ENCODE assay signal across 9 cellular contexts in the genomic region with DNA sequence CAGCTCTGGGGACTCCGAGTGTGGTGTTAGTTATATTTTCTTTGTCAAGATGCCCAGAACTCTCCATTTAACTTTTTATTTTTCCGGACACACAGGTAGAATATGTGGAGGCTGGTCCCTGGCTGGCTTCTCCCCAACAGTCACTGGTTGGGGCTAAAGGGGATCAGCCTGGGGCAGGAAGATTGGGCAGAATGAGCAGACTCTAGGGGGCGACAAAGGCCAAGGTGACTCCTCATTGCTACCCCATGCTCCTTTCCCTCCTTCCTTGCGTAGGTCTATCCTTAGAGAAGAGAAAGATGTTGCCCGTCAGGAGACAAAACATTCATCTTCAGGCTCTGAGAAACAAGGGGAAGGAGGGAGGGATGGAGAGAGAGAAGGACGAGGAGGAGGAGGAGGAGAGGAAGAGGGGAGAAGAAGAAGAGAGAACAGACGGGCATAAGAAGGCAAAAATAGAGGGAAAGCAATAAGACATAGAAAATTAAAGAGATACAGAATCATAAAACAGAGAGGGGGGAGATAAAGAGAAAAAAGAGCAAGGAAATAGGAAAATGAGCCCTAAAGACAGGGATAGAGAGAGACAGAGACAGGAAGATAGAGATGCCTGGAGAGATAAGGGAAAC.
DNase-seq lines count a peak whose midpoint lies in the region; ATAC-seq and TF ChIP-seq lines count a peak whose summit lies in the region.
"Had no signal": no experiment of that assay in that cellular context is flagged by ENCODE, and none has a peak within 500 bp of the region (broad histone marks: within the 10 kb centered on the region; RNA-seq: fewer than 3 reads in every experiment).

No MANE protein-coding gene starts in this region.

- H3K4me1 Mint-ChIP-seq in GM23338, result peaks cover 34% of the 10 kb centered on the region
- H3K4me1 Mint-ChIP-seq in natural killer cell treated with Interleukin-12 subunit alpha and Interleukin-12 subunit beta and Interleukin-15 and Interleukin-18, amount 100 ng/mL, for 72 hours (ENCODE audit: low read depth in 2 of 2), result no peaks in the 10 kb centered on the region
- H3K4me1 Mint-ChIP-seq: activated CD4-positive, alpha-beta T cell treated with anti-CD3 and anti-CD28 coated beads, Interleukin-2, amount 10 ng/mL, durations not matched to agents 24 days and 14 days had no signal

- H3K4me2 ChIP-seq in GM23338, result no peak overlapping the region

- no peaks in the 10 kb centered on the region for H3K9me3 ChIP-seq in SJCRH30 (replicated peaks)

- CTCF ChIA-PET in BJ (lab: Yijun Ruan, JAX), result interaction anchor here (1.0 to 2.7 kb wide), 6 partner anchors 15 to 199 kb away, joined by 4 to 14 read pairs (median 6); no protein-coding TSS in a partner anchor

- peaks cover 3% of the 10 kb centered on the region; the same call in 2 of the 3 replicates for H3K36me3 Mint-ChIP-seq in GM23338 (ENCODE audit: low read depth)
- H3K36me3 Mint-ChIP-seq in natural killer cell treated with Interleukin-12 subunit alpha and Interleukin-12 subunit beta and Interleukin-15 and Interleukin-18, amount 100 ng/mL, for 72 hours, result peaks cover 11% of the 10 kb centered on the region

- H3K27me3 ChIP-seq in BJ (ENCODE audit: control insufficient read depth, insufficient read depth, low read length) (peaks cover 4% of the 10 kb centered on the region), GM23338 (ENCODE audit: insufficient read depth) (peaks cover 16% of the 10 kb centered on the region; the same call in 1 of the 2 replicates), SJCRH30 (no peaks in the 10 kb centered on the region)

- H3K4me3 ChIP-seq in BJ (ENCODE audit: low read depth, low read length), result no peak overlapping the region
- H3K4me3 ChIP-seq in GM23338, result no peak overlapping the region
- no peak overlapping the region for H3K4me3 ChIP-seq in SJCRH30

- no peak overlapping the region for H2AFZ ChIP-seq in GM23338

- DNase-seq in BJ (ENCODE audit: low read depth), result no peak
- DNase-seq in GM23338 (ENCODE audit: low spot score), result peak; percentile 85
- peak; percentile 70 to 88 for DNase-seq in SJCRH30
- peak; percentile 42 for DNase-seq in iPS-NIHi11 (ENCODE audit: low spot score)
- no peak for DNase-seq in natural killer cell treated with Interleukin-12 subunit alpha and Interleukin-12 subunit beta and Interleukin-15 and Interleukin-18, amount 100 ng/mL, for 72 hours (ENCODE audit: low spot score)
- DNase-seq in SW 1271 (lab: John Stamatoyannopoulos, UW), result no peak
- DNase-seq in GM19238 (ENCODE audit: insufficient read length, low spot score), result no peak
- no peak for DNase-seq in T1000 (lab: John Stamatoyannopoulos, UW)
- DNase-seq: activated CD4-positive, alpha-beta T cell treated with anti-CD3 and anti-CD28 coated beads, Interleukin-2, amount 10 ng/mL, durations not matched to agents 24 days and 14 days had no signal

- H3K36me3 ChIP-seq in BJ (ENCODE audit: control insufficient read depth, insufficient read depth, low read length), result no peaks in the 10 kb centered on the region
- no peaks in the 10 kb centered on the region for H3K36me3 ChIP-seq in GM23338 (ENCODE audit: insufficient read depth)
- H3K36me3 ChIP-seq in SJCRH30, result no peaks in the 10 kb centered on the region

- POLR2A ChIA-PET in BJ (lab: Charles Lee), result no interaction called here

- H3K27ac ChIP-seq in GM23338 (ENCODE audit: low read depth) (no peak overlapping the region), SJCRH30 (no peak overlapping the region)

- H3K79me2 ChIP-seq in GM23338 (replicated peaks; ENCODE audit: insufficient read depth), result no peaks in the 10 kb centered on the region

- H3K27ac Mint-ChIP-seq in GM23338, result no peak overlapping the region
- H3K27ac Mint-ChIP-seq in natural killer cell treated with Interleukin-12 subunit alpha and Interleukin-12 subunit beta and Interleukin-15 and Interleukin-18, amount 100 ng/mL, for 72 hours, result no peak overlapping the region
- H3K27ac Mint-ChIP-seq: activated CD4-positive, alpha-beta T cell treated with anti-CD3 and anti-CD28 coated beads, Interleukin-2, amount 10 ng/mL, durations not matched to agents 24 days and 14 days had no signal

- H3K4me1 ChIP-seq in GM23338 (ENCODE audit: insufficient read depth), result peaks cover 34% of the 10 kb centered on the region
- H3K4me1 ChIP-seq in SJCRH30, result peaks cover 18% of the 10 kb centered on the region

- H3K9me3 Mint-ChIP-seq in GM23338, result peaks cover 15% of the 10 kb centered on the region; the same call in 2 of the 3 replicates
- peaks cover 4% of the 10 kb centered on the region for H3K9me3 Mint-ChIP-seq in natural killer cell treated with Interleukin-12 subunit alpha and Interleukin-12 subunit beta and Interleukin-15 and Interleukin-18, amount 100 ng/mL, for 72 hours

- no peaks in the 10 kb centered on the region for H4K20me1 ChIP-seq in GM23338 (replicated peaks; ENCODE audit: insufficient read depth)

- H3K27me3 Mint-ChIP-seq in GM23338 (ENCODE audit: insufficient read depth, low read depth, poor library complexity), result peaks cover 4% of the 10 kb centered on the region
- H3K27me3 Mint-ChIP-seq in natural killer cell treated with Interleukin-12 subunit alpha and Interleukin-12 subunit beta and Interleukin-15 and Interleukin-18, amount 100 ng/mL, for 72 hours, result peaks cover 45 to 64% of the 10 kb centered on the region in 2 donors

- no peaks in the 10 kb centered on the region for H3F3A ChIP-seq in GM23338 (replicated peaks; ENCODE audit: low read depth)

- H3K4me3 Mint-ChIP-seq in GM23338, result no peak overlapping the region
- no peak overlapping the region for H3K4me3 Mint-ChIP-seq in natural killer cell treated with Interleukin-12 subunit alpha and Interleukin-12 subunit beta and Interleukin-15 and Interleukin-18, amount 100 ng/mL, for 72 hours
- H3K4me3 Mint-ChIP-seq: activated CD4-positive, alpha-beta T cell treated with anti-CD3 and anti-CD28 coated beads, Interleukin-2, amount 10 ng/mL, durations not matched to agents 24 days and 14 days had no signal

- H3K9me2 ChIP-seq in GM23338 (ENCODE audit: insufficient read depth), result no peaks in the 10 kb centered on the region

- TF ChIP-seq CTCF in BJ (IDR thresholded peaks at IDR 0.05; ENCODE audit: insufficient read depth, low read depth, low read length) (peak; percentile 52), GM23338 (conservative IDR thresholded peaks at IDR 0.05; ENCODE audit: low read depth in 2 of 2) (peak; percentile 83 to 94)

- peak; percentile 92 for ATAC-seq in GM23338
- ATAC-seq in natural killer cell treated with Interleukin-12 subunit alpha and Interleukin-12 subunit beta and Interleukin-15 and Interleukin-18, amount 100 ng/mL, for 72 hours, result no peak

TF ChIP-seq in GM23338, 12 proteins besides CTCF, POLR2A, EP300 and RAD21 (continues in another document):
- no peak for TF ChIP-seq ZNF462 (CRISPR knock-in tag; IDR thresholded peaks at IDR 0.05)
- no peak for TF ChIP-seq EZH2phosphoT487 (IDR thresholded peaks at IDR 0.05; ENCODE audit: unreplicated experiment)

Comparison
In these comparisons a context has a peak if more than half of its experiments do, and no peak if none do; other contexts are left out.
1. DNase-seq: peak in GM23338 (single experiment), SJCRH30 (2 of 2) and iPS-NIHi11 (single experiment); none in BJ (single experiment), natural killer cell treated with Interleukin-12 subunit alpha and Interleukin-12 subunit beta and Interleukin-15 and Interleukin-18, amount 100 ng/mL, for 72 hours (single experiment), SW 1271 (0 of 2), GM19238 (single experiment) and T1000 (single experiment).